In the genomic region with DNA sequence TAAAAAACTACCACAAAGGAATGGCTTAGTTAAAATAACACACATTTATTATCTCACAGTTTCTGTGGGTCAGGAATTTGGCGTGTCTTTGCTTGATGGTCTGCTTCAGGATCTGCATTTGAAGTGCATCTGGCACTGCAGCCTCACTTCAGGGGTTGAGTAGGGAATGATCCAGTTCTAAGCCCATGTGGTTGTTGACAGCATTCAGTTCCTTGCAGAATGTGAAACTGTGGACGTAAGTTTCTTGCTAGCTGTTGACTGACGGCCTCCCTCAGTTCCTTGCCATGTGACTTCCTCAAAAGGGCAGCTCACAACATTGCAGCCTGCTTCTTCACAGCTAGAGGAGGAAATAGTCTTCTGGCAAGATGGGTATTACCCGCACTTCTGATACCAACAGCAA, we compare ENCODE assay signal across 10 cellular contexts. TPM values are rescaled to one million over a fixed set of nuclear protein-coding genes. Genes with fewer than 3 reads are reported as not detected.
DNase-seq lines count a peak whose midpoint lies in the region; ATAC-seq and TF ChIP-seq lines count a peak whose summit lies in the region.
"Had no signal": no experiment of that assay in that cellular context is flagged by ENCODE, and none has a peak within 500 bp of the region (broad histone marks: within the 10 kb centered on the region; RNA-seq: fewer than 3 reads in every experiment).

No MANE protein-coding gene starts in this region.

- peak overlapping the region; percentile 68 for H3K27ac Mint-ChIP-seq in activated CD8-positive, alpha-beta memory T cell treated with anti-CD3 and anti-CD28 coated beads, Interleukin-2, amount 10 ng/mL, durations not matched to agents 7 days and 5 days
- peak overlapping the region; percentile 17 to 74 for H3K27ac Mint-ChIP-seq in activated naive CD4-positive, alpha-beta T cell treated with anti-CD3 and anti-CD28 coated beads, Interleukin-2, amount 50 U/mL, for 72 hours
- H3K27ac Mint-ChIP-seq in endothelial cell (ENCODE audit: unreplicated experiment), result no peak overlapping the region

- H3K9me3 Mint-ChIP-seq in activated CD8-positive, alpha-beta memory T cell treated with anti-CD3 and anti-CD28 coated beads, Interleukin-2, amount 10 ng/mL, durations not matched to agents 7 days and 5 days (ENCODE audit: low read depth), result no peaks in the 10 kb centered on the region
- H3K9me3 Mint-ChIP-seq in activated naive CD4-positive, alpha-beta T cell treated with anti-CD3 and anti-CD28 coated beads, Interleukin-2, amount 50 U/mL, for 72 hours, result no peaks in the 10 kb centered on the region
- H3K9me3 Mint-ChIP-seq in endothelial cell (ENCODE audit: unreplicated experiment), result no peaks in the 10 kb centered on the region

- H3K4me3 Mint-ChIP-seq in activated CD8-positive, alpha-beta memory T cell treated with anti-CD3 and anti-CD28 coated beads, Interleukin-2, amount 10 ng/mL, durations not matched to agents 7 days and 5 days, result peak overlapping the region; percentile 40
- H3K4me3 Mint-ChIP-seq in endothelial cell (ENCODE audit: unreplicated experiment), result no peak overlapping the region

- H3K36me3 Mint-ChIP-seq in activated CD8-positive, alpha-beta memory T cell treated with anti-CD3 and anti-CD28 coated beads, Interleukin-2, amount 10 ng/mL, durations not matched to agents 7 days and 5 days, result peaks cover 4% of the 10 kb centered on the region
- H3K36me3 Mint-ChIP-seq in activated naive CD4-positive, alpha-beta T cell treated with anti-CD3 and anti-CD28 coated beads, Interleukin-2, amount 50 U/mL, for 72 hours, result no peaks in the 10 kb centered on the region
- H3K36me3 Mint-ChIP-seq in endothelial cell (ENCODE audit: low read depth, unreplicated experiment), result no peaks in the 10 kb centered on the region

- H3K27me3 Mint-ChIP-seq in activated CD8-positive, alpha-beta memory T cell treated with anti-CD3 and anti-CD28 coated beads, Interleukin-2, amount 10 ng/mL, durations not matched to agents 7 days and 5 days, result no peaks in the 10 kb centered on the region
- H3K27me3 Mint-ChIP-seq in endothelial cell (ENCODE audit: unreplicated experiment), result no peaks in the 10 kb centered on the region

- CTCF ChIA-PET in activated CD8-positive, alpha-beta memory T cell treated with anti-CD3 and anti-CD28 coated beads, Interleukin-2, amount 10 ng/mL, durations not matched to agents 7 days and 5 days (lab: Charles Lee), result no interaction called here

- DNase-seq in activated CD8-positive, alpha-beta memory T cell treated with anti-CD3 and anti-CD28 coated beads, Interleukin-2, amount 10 ng/mL, durations not matched to agents 7 days and 5 days, result peak; percentile 59
- no peak for DNase-seq in activated CD8-positive, alpha-beta memory T cell treated with anti-CD3 and anti-CD28 coated beads, Interleukin-2, amount 50 U/mL, for 48 hours
- DNase-seq in NOMO-1 (lab: John Stamatoyannopoulos, UW; ENCODE audit: unreplicated experiment in 2 of 2) (peak; percentile 65 to 89), mucosa of gallbladder (ENCODE audit: low spot score) (peak; percentile 38), retina (no peak), T-helper 9 cell (no peak), endothelial cell (ENCODE audit: low spot score) (no peak)
- peak in 1 of 2 donors; percentile 3 for DNase-seq in activated naive CD4-positive, alpha-beta T cell treated with anti-CD3 and anti-CD28 coated beads, Interleukin-2, amount 50 U/mL, for 72 hours (ENCODE audit: low spot score in 2 of 2)

- H3K4me1 Mint-ChIP-seq in activated CD8-positive, alpha-beta memory T cell treated with anti-CD3 and anti-CD28 coated beads, Interleukin-2, amount 10 ng/mL, durations not matched to agents 7 days and 5 days, result peaks cover 20% of the 10 kb centered on the region
- peaks cover 5% of the 10 kb centered on the region for H3K4me1 Mint-ChIP-seq in endothelial cell (ENCODE audit: unreplicated experiment)

- ATAC-seq in activated CD8-positive, alpha-beta memory T cell treated with anti-CD3 and anti-CD28 coated beads, Interleukin-2, amount 10 ng/mL, durations not matched to agents 7 days and 5 days, result peak; percentile 86
- ATAC-seq in activated naive CD4-positive, alpha-beta T cell treated with anti-CD3 and anti-CD28 coated beads, Interleukin-2, amount 50 U/mL, for 72 hours, result peak; percentile 71 to 80
- ATAC-seq: A549, Panc1 had no signal

- TF ChIP-seq CTCF in endothelial cell (IDR thresholded peaks at IDR 0.05; ENCODE audit: unreplicated experiment), result no peak

RNA-seq across cellular contexts. Expression of gene OGN, which starts 2.1 kb away (rescaled TPM):
- not detected for total RNA-seq in activated CD8-positive, alpha-beta memory T cell treated with anti-CD3 and anti-CD28 coated beads, Interleukin-2, amount 10 ng/mL, durations not matched to agents 7 days and 5 days
- total RNA-seq in activated naive CD4-positive, alpha-beta T cell treated with anti-CD3 and anti-CD28 coated beads, Interleukin-2, amount 50 U/mL, for 72 hours, result not detected
- total RNA-seq in mucosa of gallbladder, result 154 TPM
- not detected for total RNA-seq in endothelial cell (ENCODE audit: unreplicated experiment)

RNA-seq across cellular contexts. Expression of gene OMD, which starts 17.8 kb away (rescaled TPM):
- total RNA-seq in activated CD8-positive, alpha-beta memory T cell treated with anti-CD3 and anti-CD28 coated beads, Interleukin-2, amount 10 ng/mL, durations not matched to agents 7 days and 5 days, result not detected
- total RNA-seq in activated naive CD4-positive, alpha-beta T cell treated with anti-CD3 and anti-CD28 coated beads, Interleukin-2, amount 50 U/mL, for 72 hours, result not detected
- total RNA-seq in mucosa of gallbladder (4.8 TPM), endothelial cell (ENCODE audit: unreplicated experiment) (not detected)

Comparison
In these comparisons a context has a peak if more than half of its experiments do, and no peak if none do; other contexts are left out.
1. DNase-seq: peak in activated CD8-positive, alpha-beta memory T cell treated with anti-CD3 and anti-CD28 coated beads, Interleukin-2, amount 10 ng/mL, durations not matched to agents 7 days and 5 days (single experiment), NOMO-1 (2 of 2) and mucosa of gallbladder (single experiment); none in activated CD8-positive, alpha-beta memory T cell treated with anti-CD3 and anti-CD28 coated beads, Interleukin-2, amount 50 U/mL, for 48 hours (single experiment), retina (single experiment), T-helper 9 cell (single experiment) and endothelial cell (single experiment).
2. RNA of gene OGN, which starts 2.1 kb away (total RNA-seq): 154 TPM in mucosa of gallbladder (single experiment); not detected in activated CD8-positive, alpha-beta memory T cell treated with anti-CD3 and anti-CD28 coated beads, Interleukin-2, amount 10 ng/mL, durations not matched to agents 7 days and 5 days, not detected in activated naive CD4-positive, alpha-beta T cell treated with anti-CD3 and anti-CD28 coated beads, Interleukin-2, amount 50 U/mL, for 72 hours and not detected in endothelial cell (single experiment); every median in the first group is over 100 times any median in the second.